8 cellular contexts compared by ENCODE assay signal in the genomic region with DNA sequence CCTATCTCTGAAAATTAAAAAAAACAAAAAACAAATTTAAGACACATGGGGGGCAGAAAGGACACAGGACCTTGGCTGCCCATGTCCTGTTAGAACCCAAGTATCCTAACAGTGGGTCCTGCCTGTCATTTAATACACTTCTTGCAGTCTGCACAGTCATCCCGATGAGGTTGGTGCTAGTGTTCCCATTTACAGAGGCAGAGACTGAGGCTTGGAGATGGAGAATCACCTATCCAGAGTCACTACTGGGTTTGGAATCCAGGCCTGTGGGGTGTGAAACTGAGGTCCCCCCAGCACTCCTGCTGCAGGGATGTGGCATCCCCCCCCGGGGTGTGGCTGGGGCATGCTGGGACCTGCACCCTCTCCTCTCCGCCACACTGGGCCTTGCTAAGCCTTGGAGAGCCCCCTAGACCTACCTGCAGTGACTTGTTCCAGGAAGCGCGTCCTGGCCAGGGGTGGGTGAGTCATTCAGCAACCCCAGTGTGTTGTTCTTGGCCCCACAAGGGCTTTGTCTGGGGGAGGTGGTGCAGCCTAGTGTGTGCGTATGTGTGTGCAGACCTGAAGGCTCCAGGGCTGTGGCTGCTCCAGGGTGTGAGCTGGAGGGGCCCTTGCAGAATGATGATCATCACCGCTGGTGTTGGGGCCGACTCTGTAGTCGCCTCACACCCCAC. TPM values are rescaled to one million over a fixed set of nuclear protein-coding genes. Genes with fewer than 3 reads are reported as not detected.
DNase-seq lines count a peak whose midpoint lies in the region; ATAC-seq and TF ChIP-seq lines count a peak whose summit lies in the region.

No MANE protein-coding gene starts in this region.

- TF ChIP-seq POLR2A in GM18526 (IDR thresholded peaks at IDR 0.05; ENCODE audit: extremely low read depth, insufficient read length): peak; percentile 30
- TF ChIP-seq POLR2A in HCT116 (IDR thresholded peaks at IDR 0.05; ENCODE audit: borderline replicate concordance, extremely low read depth, insufficient read depth, insufficient read length): no peak

- H3K27ac Mint-ChIP-seq in central memory CD8-positive, alpha-beta T cell (ENCODE audit: low read depth): no peak overlapping the region

- H3K9me3 ChIP-seq in HCT116 (ENCODE audit: control insufficient read depth in 1 of 2, insufficient read depth in 1 of 2, low read depth in 1 of 2, low read length in 2 of 2) (no peaks in the 10 kb centered on the region), OCI-LY3 (ENCODE audit: insufficient read depth, low read length) (no peaks in the 10 kb centered on the region)
- no peaks in the 10 kb centered on the region for H3K9me3 ChIP-seq in effector memory CD4-positive, alpha-beta T cell (ENCODE audit: control insufficient read depth, low read length)

- H3K36me3 Mint-ChIP-seq in central memory CD8-positive, alpha-beta T cell (ENCODE audit: insufficient read depth): peaks cover 6% of the 10 kb centered on the region

- H3K4me3 ChIP-seq in HCT116 (replicated peaks in 1 of 2; ENCODE audit: low read depth in 1 of 2, low read length in 2 of 2) (peak overlapping the region in 1 of 2 experiments; percentile 26; a peak in 2 of 4 replicates), OCI-LY3 (ENCODE audit: low read length) (peak overlapping the region; percentile 46)
- no peak overlapping the region for H3K4me3 ChIP-seq in effector memory CD4-positive, alpha-beta T cell (ENCODE audit: insufficient read depth, low read depth, low read length, poor library complexity, severe bottlenecking)

- peak; percentile 67 for DNase-seq in HCT116 (ENCODE audit: low read depth, low spot score)
- peak in 1 of 2 donors; percentile 14 for DNase-seq in central memory CD8-positive, alpha-beta T cell (ENCODE audit: low spot score in 2 of 2)
- peak; percentile 72 to 75 for DNase-seq in stimulated activated CD8-positive, alpha-beta memory T cell treated with anti-CD3 and anti-CD28 coated beads, Interleukin-15, amount 100 ng/mL, for 48 hours (ENCODE audit: low read depth in 2 of 2)
- no peak for DNase-seq in effector memory CD4-positive, alpha-beta T cell
- no peak for DNase-seq in central memory CD4-positive, alpha-beta T cell
- no peak for DNase-seq in GDM1 (lab: John Stamatoyannopoulos, UW)

- CTCF ChIA-PET in HCT116 (lab: Charles Lee): no interaction called here

- peaks cover 7% of the 10 kb centered on the region for H3K4me1 Mint-ChIP-seq in central memory CD8-positive, alpha-beta T cell

- TF ChIP-seq CTCF in HCT116 (IDR thresholded peaks at IDR 0.05 in 2 of 3, conservative IDR thresholded peaks at IDR 0.05 in 1 of 3; ENCODE audit: borderline replicate concordance in 1 of 3, insufficient read depth in 1 of 3, low read depth in 2 of 3, low read length in 2 of 3) (no peak), OCI-LY3 (IDR thresholded peaks at IDR 0.05; ENCODE audit: low read depth, low read length) (peak; percentile 15)

- no TSS peak for BruUV-seq in HCT116 (replicated peaks; lab: Mats Ljungman, UMichigan)

- no peak overlapping the region for H3K4me3 Mint-ChIP-seq in central memory CD8-positive, alpha-beta T cell

- H3K27me3 ChIP-seq in HCT116 (ENCODE audit: insufficient read depth, low read length): no peaks in the 10 kb centered on the region
- H3K27me3 ChIP-seq in OCI-LY3 (ENCODE audit: low read depth, low read length): no peaks in the 10 kb centered on the region
- no peaks in the 10 kb centered on the region for H3K27me3 ChIP-seq in effector memory CD4-positive, alpha-beta T cell (replicated peaks; ENCODE audit: control insufficient read depth, insufficient read depth, low read length, poor library complexity, severe bottlenecking)

- H3K27ac ChIP-seq in HCT116 (ENCODE audit: low read depth, low read length): peak overlapping the region; percentile 49
- peak overlapping the region; percentile 34 for H3K27ac ChIP-seq in OCI-LY3 (ENCODE audit: low read length)
- no peak overlapping the region for H3K27ac ChIP-seq in effector memory CD4-positive, alpha-beta T cell (ENCODE audit: insufficient read depth, low read length, poor library complexity, severe bottlenecking)

- no peaks in the 10 kb centered on the region for H3K9me2 ChIP-seq in HCT116 (ENCODE audit: insufficient read depth)

- H3K9ac ChIP-seq in HCT116 (ENCODE audit: low read length) (peak overlapping the region; percentile 33; the same call in 1 of the 2 replicates), OCI-LY3 (ENCODE audit: low read length) (peak overlapping the region; percentile 16; the same call in 1 of the 2 replicates)

- H4K20me1 ChIP-seq in HCT116 (ENCODE audit: insufficient read depth) (no peaks in the 10 kb centered on the region), OCI-LY3 (ENCODE audit: insufficient read depth, low read length) (no peaks in the 10 kb centered on the region)

- no peak overlapping the region for H2AFZ ChIP-seq in HCT116 (ENCODE audit: low read depth, low read length, poor library complexity, severe bottlenecking)
- H2AFZ ChIP-seq in OCI-LY3 (ENCODE audit: low read depth, low read length): no peak overlapping the region

- no peak for TF ChIP-seq RAD21 in HCT116 (IDR thresholded peaks at IDR 0.05; ENCODE audit: low read depth)

- H3K27me3 Mint-ChIP-seq in central memory CD8-positive, alpha-beta T cell: no peaks in the 10 kb centered on the region

- POLR2A ChIA-PET in HCT116 (lab: Charles Lee): no interaction called here

- H3K79me2 ChIP-seq in HCT116 (ENCODE audit: insufficient read depth, low read length) (no peaks in the 10 kb centered on the region), OCI-LY3 (ENCODE audit: low read length) (no peaks in the 10 kb centered on the region)

- peaks cover 30 to 35% of the 10 kb centered on the region in 2 experiments for H3K4me1 ChIP-seq in HCT116 (ENCODE audit: control insufficient read depth in 1 of 2, insufficient read depth in 2 of 2, low read length in 2 of 2)
- peaks cover 50% of the 10 kb centered on the region for H3K4me1 ChIP-seq in OCI-LY3 (ENCODE audit: low read length)
- no peaks in the 10 kb centered on the region for H3K4me1 ChIP-seq in effector memory CD4-positive, alpha-beta T cell (ENCODE audit: control insufficient read depth, insufficient read depth, low read length, poor library complexity, severe bottlenecking)

- peak; percentile 97 for ATAC-seq in HCT116
- ATAC-seq in central memory CD8-positive, alpha-beta T cell (replicated peaks; ENCODE audit: extremely low read depth, poor library complexity, severe bottlenecking): peak; percentile 93

- intact Hi-C loops in HCT116 (cut with micrococcal nuclease): no loop called here

- RAD21 ChIA-PET in HCT116 (lab: Charles Lee; ENCODE audit: low non-redundant PET in 1 of 2, low total read pairs in 2 of 2, uncharacterized antibody in 2 of 2, unreplicated experiment in 2 of 2): no interaction called here

- H3K36me3 ChIP-seq in HCT116 (ENCODE audit: control insufficient read depth in 1 of 2, insufficient read depth in 2 of 2, low read length in 2 of 2) (no peaks in the 10 kb centered on the region), OCI-LY3 (replicated peaks; ENCODE audit: low read depth, low read length) (no peaks in the 10 kb centered on the region)
- H3K36me3 ChIP-seq in effector memory CD4-positive, alpha-beta T cell (ENCODE audit: control insufficient read depth, insufficient read depth, low read length): peaks cover 7% of the 10 kb centered on the region

- H3K4me2 ChIP-seq in HCT116 (ENCODE audit: low read length) (peak overlapping the region; percentile 70), OCI-LY3 (ENCODE audit: low read length) (peak overlapping the region; percentile 72)

- no peaks in the 10 kb centered on the region for H3K9me3 Mint-ChIP-seq in central memory CD8-positive, alpha-beta T cell

TF ChIP-seq in HCT116, 20 proteins besides CTCF, POLR2A, EP300 and RAD21 (continues in another document):
- TF ChIP-seq ZNF274 (IDR thresholded peaks at IDR 0.05; ENCODE audit: low read depth, low read length) (no peak), EZH2 (IDR thresholded peaks at IDR 0.05) (no peak), CBX3 (IDR thresholded peaks at IDR 0.05; ENCODE audit: low read depth) (peak; percentile 75; the same call in 1 of the 2 replicates), POLR2AphosphoS5 (IDR thresholded peaks at IDR 0.05; ENCODE audit: low read depth, low read length) (no peak), FOSL1 (IDR thresholded peaks at IDR 0.05; ENCODE audit: low read depth) (peak; percentile 84), SP1 (IDR thresholded peaks at IDR 0.05; ENCODE audit: low read depth) (peak; percentile 73), SIN3A (IDR thresholded peaks at IDR 0.05; ENCODE audit: low read depth) (no peak), ELF1 (IDR thresholded peaks at IDR 0.05; ENCODE audit: borderline replicate concordance, low read depth) (no peak), CEBPB (IDR thresholded peaks at IDR 0.05; ENCODE audit: low read depth) (no peak), YY1 (IDR thresholded peaks at IDR 0.05; ENCODE audit: extremely low read depth, insufficient replicate concordance, low read depth, low read length) (peak; percentile 11), JUND (IDR thresholded peaks at IDR 0.05) (peak; percentile 92), TCF7L2 (IDR thresholded peaks at IDR 0.05; ENCODE audit: borderline replicate concordance, extremely low read depth, insufficient read depth, insufficient read length) (no peak)
- TF ChIP-seq, protein P1, sequence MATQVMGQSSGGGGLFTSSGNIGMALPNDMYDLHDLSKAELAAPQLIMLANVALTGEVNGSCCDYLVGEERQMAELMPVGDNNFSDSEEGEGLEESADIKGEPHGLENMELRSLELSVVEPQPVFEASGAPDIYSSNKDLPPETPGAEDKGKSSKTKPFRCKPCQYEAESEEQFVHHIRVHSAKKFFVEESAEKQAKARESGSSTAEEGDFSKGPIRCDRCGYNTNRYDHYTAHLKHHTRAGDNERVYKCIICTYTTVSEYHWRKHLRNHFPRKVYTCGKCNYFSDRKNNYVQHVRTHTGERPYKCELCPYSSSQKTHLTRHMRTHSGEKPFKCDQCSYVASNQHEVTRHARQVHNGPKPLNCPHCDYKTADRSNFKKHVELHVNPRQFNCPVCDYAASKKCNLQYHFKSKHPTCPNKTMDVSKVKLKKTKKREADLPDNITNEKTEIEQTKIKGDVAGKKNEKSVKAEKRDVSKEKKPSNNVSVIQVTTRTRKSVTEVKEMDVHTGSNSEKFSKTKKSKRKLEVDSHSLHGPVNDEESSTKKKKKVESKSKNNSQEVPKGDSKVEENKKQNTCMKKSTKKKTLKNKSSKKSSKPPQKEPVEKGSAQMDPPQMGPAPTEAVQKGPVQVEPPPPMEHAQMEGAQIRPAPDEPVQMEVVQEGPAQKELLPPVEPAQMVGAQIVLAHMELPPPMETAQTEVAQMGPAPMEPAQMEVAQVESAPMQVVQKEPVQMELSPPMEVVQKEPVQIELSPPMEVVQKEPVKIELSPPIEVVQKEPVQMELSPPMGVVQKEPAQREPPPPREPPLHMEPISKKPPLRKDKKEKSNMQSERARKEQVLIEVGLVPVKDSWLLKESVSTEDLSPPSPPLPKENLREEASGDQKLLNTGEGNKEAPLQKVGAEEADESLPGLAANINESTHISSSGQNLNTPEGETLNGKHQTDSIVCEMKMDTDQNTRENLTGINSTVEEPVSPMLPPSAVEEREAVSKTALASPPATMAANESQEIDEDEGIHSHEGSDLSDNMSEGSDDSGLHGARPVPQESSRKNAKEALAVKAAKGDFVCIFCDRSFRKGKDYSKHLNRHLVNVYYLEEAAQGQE (IDR thresholded peaks at IDR 0.05; ENCODE audit: low read depth): no peak

RNA-seq across cellular contexts. Expression of a gene that starts 49.7 kb away (rescaled TPM):
- total RNA-seq in HCT116 (2021; ENCODE audit: unreplicated experiment): 18.9 TPM
- 18.3 and 18.6 TPM in 2 replicates for polyA plus RNA-seq in HCT116 (2012)

Comparison
In these comparisons a context has a peak if more than half of its experiments do, and no peak if none do; other contexts are left out.
1. DNase-seq: peak in HCT116 (single experiment) and stimulated activated CD8-positive, alpha-beta memory T cell treated with anti-CD3 and anti-CD28 coated beads, Interleukin-15, amount 100 ng/mL, for 48 hours (2 of 2); none in effector memory CD4-positive, alpha-beta T cell (0 of 3), central memory CD4-positive, alpha-beta T cell (single experiment) and GDM1 (single experiment).